In genomic region chr20:5949943-5950270, GRCh38 we compare ENCODE assay signal across 2 cellular contexts.
TF ChIP-seq lines count a peak whose summit lies in the region.

No MANE protein-coding gene starts in this region.

TF ChIP-seq in HCT116, 20 proteins besides CTCF, POLR2A, EP300 and RAD21 (continued from another document):
- TF ChIP-seq MAX (IDR thresholded peaks at IDR 0.05) (no peak), REST (IDR thresholded peaks at IDR 0.05; ENCODE audit: low read depth) (no peak), ZBTB33 (IDR thresholded peaks at IDR 0.05; ENCODE audit: extremely low read depth, insufficient replicate concordance, low read length) (no peak), EZH2 (IDR thresholded peaks at IDR 0.05) (no peak), SRF (IDR thresholded peaks at IDR 0.05; ENCODE audit: low read depth) (no peak), ZNF274 (IDR thresholded peaks at IDR 0.05; ENCODE audit: low read depth, low read length) (no peak), FOSL1 (IDR thresholded peaks at IDR 0.05; ENCODE audit: low read depth) (no peak), POLR2AphosphoS5 (IDR thresholded peaks at IDR 0.05; ENCODE audit: low read depth, low read length) (no peak), YY1 (IDR thresholded peaks at IDR 0.05; ENCODE audit: extremely low read depth, insufficient replicate concordance, low read depth, low read length) (no peak), JUND (IDR thresholded peaks at IDR 0.05) (no peak), ATF3 (IDR thresholded peaks at IDR 0.05) (no peak), ELF1 (IDR thresholded peaks at IDR 0.05; ENCODE audit: borderline replicate concordance, low read depth) (no peak), CEBPB (IDR thresholded peaks at IDR 0.05; ENCODE audit: low read depth) (no peak), SIN3A (IDR thresholded peaks at IDR 0.05; ENCODE audit: low read depth) (no peak), ZFX (IDR thresholded peaks at IDR 0.05) (no peak)

TF ChIP-seq in SK-N-SH, 30 proteins besides CTCF, POLR2A, EP300 and RAD21 (continued from another document):
- TF ChIP-seq USF2 (IDR thresholded peaks at IDR 0.05; ENCODE audit: borderline replicate concordance, low read depth, low read length) (no peak), YY1 (IDR thresholded peaks at IDR 0.05; ENCODE audit: low read depth) (no peak), TAF1 (IDR thresholded peaks at IDR 0.05; ENCODE audit: borderline replicate concordance, low read depth, low read length) (no peak), ELF1 (IDR thresholded peaks at IDR 0.05) (no peak), MXI1 (IDR thresholded peaks at IDR 0.05; ENCODE audit: low read depth, low read length) (no peak), SMC3 (IDR thresholded peaks at IDR 0.05; ENCODE audit: low read depth, low read length) (no peak), POLR2AphosphoS5 (IDR thresholded peaks at IDR 0.05; ENCODE audit: low read depth, low read length) (no peak), REST (IDR thresholded peaks at IDR 0.05; ENCODE audit: low read depth, low read length) (no peak), FOXM1 (IDR thresholded peaks at IDR 0.05; ENCODE audit: low read depth) (no peak)
TF ChIP-seq in SK-N-SH: peak in this region for 0.
